8 cellular contexts compared by ENCODE assay signal in genomic region chr17:16380640-16381495, GRCh38. TPM values are rescaled to one million over a fixed set of nuclear protein-coding genes. Genes with fewer than 3 reads are reported as not detected.
DNase-seq lines count a peak whose midpoint lies in the region; ATAC-seq and TF ChIP-seq lines count a peak whose summit lies in the region.

Gene UBB, plus strand, starts transcription at chr17:16381091. Its CDS starts 817 bp downstream, at chr17:16381908.

- H3K4me3 ChIP-seq in SJCRH30 (peak within 1 kb of the TSS; percentile 59), neuron (ENCODE audit: low read length) (peak within 1 kb of the TSS; percentile 82), subcutaneous abdominal adipose tissue (ENCODE audit: low read depth in 1 of 5, low read length in 5 of 5) (peak within 1 kb of the TSS; percentile 79 to 96 (median 85))

- H3K4me1 ChIP-seq in SJCRH30 (0 out of 2 replicates have a peak, but pooled peaks cover 4% of the 10 kb centered on the region), foreskin keratinocyte (peaks cover 5% of the 10 kb centered on the region), neuron (ENCODE audit: insufficient read depth, low read length) (peaks cover 4% of the 10 kb centered on the region), subcutaneous abdominal adipose tissue (ENCODE audit: control insufficient read depth in 5 of 5, insufficient read depth in 5 of 5, low read length in 5 of 5) (peaks cover 4 to 33% (median 33%) of the 10 kb centered on the region in 5 donors)

- no peak for TF ChIP-seq CTCF in foreskin keratinocyte (conservative IDR thresholded peaks at IDR 0.05)

- H3K27ac ChIP-seq in SJCRH30 (peak within 1 kb of the TSS; percentile 91), foreskin keratinocyte (peak within 1 kb of the TSS; percentile 99), subcutaneous abdominal adipose tissue (ENCODE audit: low read depth, low read length) (peak within 1 kb of the TSS; percentile 100)

- H3K9ac ChIP-seq in subcutaneous abdominal adipose tissue (ENCODE audit: low read length in 5 of 5), result peak within 1 kb of the TSS; percentile 88 to 99 (median 91)

- peak within 1 kb of the TSS; percentile 99 for H2AFZ ChIP-seq in neuron (ENCODE audit: low read depth, low read length)

- ATAC-seq in foreskin keratinocyte, result peak; percentile 82

- H3K36me3 ChIP-seq in SJCRH30 (peaks cover 28% of the 10 kb centered on the region), neuron (ENCODE audit: insufficient read depth, low read length) (peaks cover 20% of the 10 kb centered on the region), subcutaneous abdominal adipose tissue (ENCODE audit: control insufficient read depth in 5 of 5, insufficient read depth in 5 of 5, low read length in 5 of 5) (peaks cover 7 to 21% (median 16%) of the 10 kb centered on the region in 5 donors)

- H3K9me3 ChIP-seq in SJCRH30 (replicated peaks) (peaks cover 7% of the 10 kb centered on the region), neuron (ENCODE audit: low read length) (peaks cover 14% of the 10 kb centered on the region), subcutaneous abdominal adipose tissue (ENCODE audit: control insufficient read depth in 5 of 5, low read length in 5 of 5) (no peaks in the 10 kb centered on the region)

- DNase-seq in ELR (ENCODE audit: low read depth) (peak; percentile 98), H4 (ENCODE audit: low spot score) (peak; percentile 97), M059J (ENCODE audit: low read depth) (peak; percentile 96), SJCRH30 (peak; percentile 100), foreskin keratinocyte (peak; percentile 94 to 97)
- DNase-seq in activated gamma-delta T cell treated with anti-CD3 and anti-CD28 coated beads, Interleukin-2, amount 50 U/mL, for 16 hours (ENCODE audit: low read depth), result peak; percentile 91

- H3K27me3 ChIP-seq in SJCRH30 (no peaks in the 10 kb centered on the region), foreskin keratinocyte (no peaks in the 10 kb centered on the region), neuron (ENCODE audit: insufficient read depth, low read length) (no peaks in the 10 kb centered on the region), subcutaneous abdominal adipose tissue (ENCODE audit: control insufficient read depth in 5 of 5, insufficient read depth in 4 of 5, low read length in 5 of 5) (no peaks in the 10 kb centered on the region)

RNA-seq across cellular contexts. Expression of gene UBB, which starts in this region (rescaled TPM):
- 1,938 and 1,951 TPM in 2 replicates for total RNA-seq in H4 (2014; rRNA removed; shearing (Covaris generic))
- total RNA-seq in M059J (2014; rRNA removed; shearing (Covaris generic)), result 1,843 and 2,251 TPM in 2 replicates
- total RNA-seq in SJCRH30 (2014; rRNA removed; shearing (Covaris generic)), result 2,921 and 3,511 TPM in 2 replicates
- total RNA-seq in foreskin keratinocyte, result 901 and 1,008 TPM in 2 replicates
- 904 and 979 TPM in 2 replicates for polyA plus RNA-seq in foreskin keratinocyte

Comparison
In these comparisons a context has a peak if more than half of its experiments do, and no peak if none do; other contexts are left out.
1. Peak in every context shown above with its lines: DNase-seq, ATAC-seq, H3K4me3 ChIP-seq and H3K27ac ChIP-seq.